ENCODE assay signal across 8 cellular contexts in the genomic region with DNA sequence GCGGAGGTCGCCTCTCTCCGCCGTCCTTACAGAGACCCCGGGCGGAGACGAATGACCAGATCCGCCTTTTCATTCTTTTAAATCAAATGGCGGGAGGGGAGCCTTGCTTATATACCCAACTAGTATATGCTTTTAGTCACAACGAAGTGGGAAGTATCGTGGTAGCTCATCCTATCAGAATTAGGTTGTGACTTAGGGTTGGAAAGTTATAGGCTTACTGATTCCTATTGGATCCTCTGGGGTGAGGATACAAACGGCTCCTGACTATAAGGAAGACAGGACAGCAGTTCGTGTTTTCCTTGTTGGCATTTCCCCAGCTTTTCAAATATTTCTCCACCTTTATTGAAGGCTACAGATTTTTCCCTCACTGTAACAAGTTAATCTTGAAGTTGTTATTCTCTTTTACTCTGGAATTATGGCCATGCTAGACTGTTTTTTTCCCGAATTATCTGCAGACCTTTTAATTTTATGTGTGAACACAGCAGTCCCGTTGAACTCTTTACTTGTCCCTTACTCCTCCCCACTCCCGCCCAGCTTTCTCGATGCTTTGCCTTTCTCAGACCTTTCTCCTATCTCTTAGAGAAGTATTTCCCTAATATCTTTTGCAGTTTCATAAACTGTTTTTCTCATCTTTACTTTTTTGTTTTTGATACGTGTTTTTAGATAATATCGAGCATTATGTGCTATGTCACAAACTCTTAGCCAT. TPM values are rescaled to one million over a fixed set of nuclear protein-coding genes. Genes with fewer than 3 reads are reported as not detected.
DNase-seq lines count a peak whose midpoint lies in the region; TF ChIP-seq lines count a peak whose summit lies in the region.

No MANE protein-coding gene starts in this region.

- DNase-seq in NCI-H2171 treated with DMSO at 0.1 percent for 48 hours (lab: John Stamatoyannopoulos, UW) (peak; percentile 44), NCI-H2171 (lab: John Stamatoyannopoulos, UW) (no peak), NB4 (ENCODE audit: low read depth) (peak; percentile 9), amniotic epithelial cell (ENCODE audit: low read depth) (peak; percentile 75), globus pallidus (ENCODE audit: low spot score) (no peak)

- H3K9me3 ChIP-seq in HEK293 (ENCODE audit: control insufficient read depth, insufficient read depth, low read depth, low read length) (no peaks in the 10 kb centered on the region), iPS-18a (ENCODE audit: control insufficient read depth, low read depth, low read length) (no peaks in the 10 kb centered on the region), skeletal muscle tissue (ENCODE audit: control insufficient read depth in 3 of 3, low read length in 3 of 3) (no peaks in the 10 kb centered on the region)

- H3K27me3 ChIP-seq in iPS-18a (ENCODE audit: control insufficient read depth, insufficient read depth, low read length) (no peaks in the 10 kb centered on the region), skeletal muscle tissue (ENCODE audit: control insufficient read depth in 3 of 3, insufficient read depth in 3 of 3, low read length in 3 of 3) (no peaks in the 10 kb centered on the region)

- H3K36me3 ChIP-seq in HEK293 (ENCODE audit: control insufficient read depth in 2 of 2, insufficient read depth in 1 of 2, low read length in 2 of 2) = peaks cover 0 to 4% of the 10 kb centered on the region in 2 experiments; a peak in 1 of 3 replicates
- H3K36me3 ChIP-seq in iPS-18a (ENCODE audit: control insufficient read depth, low read depth, low read length) = no peaks in the 10 kb centered on the region
- H3K36me3 ChIP-seq in skeletal muscle tissue (ENCODE audit: control insufficient read depth in 3 of 3, insufficient read depth in 3 of 3, low read length in 3 of 3) = no peaks in the 10 kb centered on the region

- peak overlapping the region; percentile 98 for H3K9ac ChIP-seq in iPS-18a (ENCODE audit: low read length)
- peak overlapping the region; percentile 96 to 99 (median 96) for H3K9ac ChIP-seq in skeletal muscle tissue (ENCODE audit: low read depth in 1 of 3, low read length in 3 of 3)

- POLR2A ChIA-PET in HEK293 (lab: Yijun Ruan, JAX) = no interaction called here

- no peaks in the 10 kb centered on the region for H3K4me1 ChIP-seq in HEK293 (ENCODE audit: control insufficient read depth, insufficient read depth, low read length)
- H3K4me1 ChIP-seq in iPS-18a (ENCODE audit: control insufficient read depth, low read depth, low read length) = peaks cover 6% of the 10 kb centered on the region
- H3K4me1 ChIP-seq in skeletal muscle tissue (ENCODE audit: control insufficient read depth in 3 of 3, insufficient read depth in 3 of 3, low read length in 3 of 3) = peaks cover 10 to 25% (median 20%) of the 10 kb centered on the region in 3 donors

- CTCF ChIA-PET in HEK293 (lab: Yijun Ruan, JAX) = interaction anchor here (0.5 to 1.2 kb wide), 4 partner anchors 8 to 1270 kb away, joined by 3 read pairs; no protein-coding TSS in a partner anchor

- H3K4me3 ChIP-seq in HEK293 (ENCODE audit: low read depth, low read length) (peak overlapping the region; percentile 80), NB4 (ENCODE audit: low read depth, low read length) (peak overlapping the region; percentile 98), iPS-18a (ENCODE audit: low read length) (peak overlapping the region; percentile 91), skeletal muscle tissue (ENCODE audit: low read length in 3 of 3) (peak overlapping the region; percentile 91 to 95 (median 91))

- TF ChIP-seq CTCF in HEK293 (tag by site-specific recombination; IDR thresholded peaks at IDR 0.05) (no peak), NB4 (IDR thresholded peaks at IDR 0.05; ENCODE audit: low read depth, low read length) (no peak)

- H3K27ac ChIP-seq in HEK293 (ENCODE audit: extremely low read depth, low read depth, low read length) = peak overlapping the region; percentile 98
- H3K27ac ChIP-seq in iPS-18a (ENCODE audit: low read length) = peak overlapping the region; percentile 100
- H3K27ac ChIP-seq in skeletal muscle tissue (ENCODE audit: low read depth, low read length) = peak overlapping the region; percentile 96

- TF ChIP-seq POLR2A in NB4 (IDR thresholded peaks at IDR 0.05; ENCODE audit: extremely low read depth, insufficient read length) = no peak

TF ChIP-seq in HEK293, 187 proteins besides CTCF, POLR2A, EP300 and RAD21:
- TF ChIP-seq PRDM1 (tag by site-specific recombination; IDR thresholded peaks at IDR 0.05) = peak; percentile 76
- TF ChIP-seq SCRT2 (tag by site-specific recombination; IDR thresholded peaks at IDR 0.05) = no peak
- TF ChIP-seq ZNF830 (tag by site-specific recombination; IDR thresholded peaks at IDR 0.05; ENCODE audit: low read depth) = no peak
- TF ChIP-seq ZNF629 (tag by site-specific recombination; IDR thresholded peaks at IDR 0.05) = no peak
- TF ChIP-seq SCRT1 (tag by site-specific recombination; IDR thresholded peaks at IDR 0.05; ENCODE audit: borderline replicate concordance) = no peak
- peak; percentile 92 for TF ChIP-seq ZNF350 (tag by site-specific recombination; IDR thresholded peaks at IDR 0.05)
- no peak for TF ChIP-seq REPIN1 (tag by site-specific recombination; IDR thresholded peaks at IDR 0.05; ENCODE audit: low read depth)

RNA-seq across cellular contexts. Expression of gene CEP44, which starts 0.6 kb away (rescaled TPM):
- 17.7 TPM for total RNA-seq in skeletal muscle tissue

RNA-seq across cellular contexts. Expression of gene FBXO8, which starts 0.9 kb away (rescaled TPM):
- total RNA-seq in skeletal muscle tissue = 30.3 TPM

Comparison
In these comparisons a context has a peak if more than half of its experiments do, and no peak if none do; other contexts are left out.
1. DNase-seq: peak in NCI-H2171 treated with DMSO at 0.1 percent for 48 hours (single experiment), NB4 (single experiment) and amniotic epithelial cell (single experiment); none in NCI-H2171 (single experiment) and globus pallidus (single experiment).
2. Peak in every context shown above with its lines, with median percentiles within 50 percentile points of each other: H3K27ac ChIP-seq and H3K4me3 ChIP-seq.